Comparison of ENCODE assay signal across 2 cellular contexts in the genomic region with DNA sequence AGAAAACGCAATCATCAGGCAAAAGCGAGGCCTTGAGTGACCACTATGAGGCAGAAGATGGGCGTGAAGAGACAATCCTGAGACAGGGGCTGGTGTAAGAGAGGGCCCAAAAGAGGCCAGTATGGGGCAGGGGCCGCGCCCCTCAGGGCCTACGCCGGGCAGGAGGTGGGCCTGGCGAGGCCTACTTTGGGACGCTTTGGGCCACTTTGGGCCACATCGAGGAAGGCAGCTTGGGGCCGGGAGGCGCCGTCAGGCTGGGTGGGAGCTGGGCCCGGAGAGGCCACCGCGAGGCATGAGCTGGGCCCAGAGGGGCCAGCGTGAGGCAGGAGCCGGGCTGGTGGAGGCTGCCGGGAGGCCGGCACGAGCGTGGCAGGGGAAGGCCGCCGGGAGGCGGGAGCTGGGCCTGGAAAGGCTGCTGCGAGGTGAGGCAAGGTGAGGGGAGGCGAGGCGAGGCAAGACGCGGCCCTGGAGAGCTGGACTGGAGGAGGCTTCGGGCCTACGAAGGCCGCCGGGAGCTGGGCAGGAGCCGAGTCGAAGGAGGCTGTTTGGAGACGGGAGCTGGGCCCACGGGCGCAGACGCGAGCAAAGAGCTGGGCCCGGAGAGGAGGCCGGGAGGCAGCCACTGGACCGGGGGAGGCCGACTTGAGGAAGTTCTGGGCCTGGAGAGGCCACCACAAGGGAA.
TF ChIP-seq lines count a peak whose summit lies in the region.

No MANE protein-coding gene starts in this region.

TF ChIP-seq in SK-N-SH, 30 proteins besides CTCF, POLR2A, EP300 and RAD21 (continued from another document):
- TF ChIP-seq IRF3 (IDR thresholded peaks at IDR 0.05; ENCODE audit: low read depth, low read length): no peak
- no peak for TF ChIP-seq TAF1 (IDR thresholded peaks at IDR 0.05; ENCODE audit: borderline replicate concordance, low read depth, low read length)
- TF ChIP-seq GABPA (IDR thresholded peaks at IDR 0.05; ENCODE audit: low read depth): no peak
- TF ChIP-seq RCOR1 (IDR thresholded peaks at IDR 0.05; ENCODE audit: low read length): no peak
- TF ChIP-seq, protein P1, sequence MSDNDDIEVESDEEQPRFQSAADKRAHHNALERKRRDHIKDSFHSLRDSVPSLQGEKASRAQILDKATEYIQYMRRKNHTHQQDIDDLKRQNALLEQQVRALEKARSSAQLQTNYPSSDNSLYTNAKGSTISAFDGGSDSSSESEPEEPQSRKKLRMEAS (IDR thresholded peaks at IDR 0.05; ENCODE audit: low read depth): no peak
- TF ChIP-seq FOXM1 (IDR thresholded peaks at IDR 0.05; ENCODE audit: low read depth): no peak
- no peak for TF ChIP-seq PBX3 (IDR thresholded peaks at IDR 0.05)
- no peak for TF ChIP-seq RXRA (IDR thresholded peaks at IDR 0.05; ENCODE audit: borderline replicate concordance, low read depth)
- TF ChIP-seq FOXJ3 (CRISPR knock-in tag; IDR thresholded peaks at IDR 0.05): no peak
- no peak for TF ChIP-seq JUND (IDR thresholded peaks at IDR 0.05)
- no peak for TF ChIP-seq FOSL2 (IDR thresholded peaks at IDR 0.05; ENCODE audit: borderline replicate concordance, low read depth)
- TF ChIP-seq, protein P2, sequence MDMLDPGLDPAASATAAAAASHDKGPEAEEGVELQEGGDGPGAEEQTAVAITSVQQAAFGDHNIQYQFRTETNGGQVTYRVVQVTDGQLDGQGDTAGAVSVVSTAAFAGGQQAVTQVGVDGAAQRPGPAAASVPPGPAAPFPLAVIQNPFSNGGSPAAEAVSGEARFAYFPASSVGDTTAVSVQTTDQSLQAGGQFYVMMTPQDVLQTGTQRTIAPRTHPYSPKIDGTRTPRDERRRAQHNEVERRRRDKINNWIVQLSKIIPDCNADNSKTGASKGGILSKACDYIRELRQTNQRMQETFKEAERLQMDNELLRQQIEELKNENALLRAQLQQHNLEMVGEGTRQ (IDR thresholded peaks at IDR 0.05; ENCODE audit: borderline replicate concordance, low read depth, low read length): no peak
- no peak for TF ChIP-seq SMC3 (IDR thresholded peaks at IDR 0.05; ENCODE audit: low read depth, low read length)
- no peak for TF ChIP-seq REST (IDR thresholded peaks at IDR 0.05; ENCODE audit: low read depth, low read length)
- TF ChIP-seq MEF2A (IDR thresholded peaks at IDR 0.05; ENCODE audit: borderline replicate concordance, low read depth): no peak
- TF ChIP-seq ELF1 (IDR thresholded peaks at IDR 0.05): no peak

TF ChIP-seq in WTC11, 78 proteins besides CTCF, POLR2A, EP300 and RAD21 (continued from another document):
- 0 out of 2 replicates have a peak, but pooled peaks have one; percentile 32 for TF ChIP-seq FOXP1 (CRISPR knock-in tag; IDR thresholded peaks at IDR 0.05; ENCODE audit: borderline replicate concordance)
